ENCODE assay signal across 14 cellular contexts in genomic region chr13:40189426-40189825, GRCh38.
DNase-seq lines count a peak whose midpoint lies in the region; ATAC-seq and TF ChIP-seq lines count a peak whose summit lies in the region.
"Had no signal": no experiment of that assay in that cellular context is flagged by ENCODE, and none has a peak within 500 bp of the region (broad histone marks: within the 10 kb centered on the region; RNA-seq: fewer than 3 reads in every experiment).

No MANE protein-coding gene starts in this region.

- TF ChIP-seq CTCF in gastroesophageal sphincter (IDR thresholded peaks at IDR 0.05) (no peak), BE2C (IDR thresholded peaks at IDR 0.05; ENCODE audit: low read depth, low read length) (no peak), GM10248 (IDR thresholded peaks at IDR 0.05; ENCODE audit: control extremely low read depth, extremely low read depth, low read depth, missing control alignments) (no peak)

- H3K9me3 ChIP-seq in gastroesophageal sphincter (no peaks in the 10 kb centered on the region), BE2C (no peaks in the 10 kb centered on the region)

- POLR2A ChIA-PET in GM10248 (lab: Yijun Ruan, JAX), result no interaction called here

- CTCF ChIA-PET in GM10248 (lab: Yijun Ruan, JAX), result interaction anchor here (0.8 kb wide), 1 partner anchor 121 kb away, joined by 3 read pairs; no protein-coding TSS in a partner anchor

- peaks cover 53% of the 10 kb centered on the region for H3K4me1 Mint-ChIP-seq in activated T-helper 17 cell treated with anti-CD3 and anti-CD28 coated beads, Interleukin-2, amount 50 U/mL, for 72 hours

- no peak for DNase-seq in activated CD4-positive, CD25-positive, alpha-beta regulatory T cell treated with anti-CD3 and anti-CD28 coated beads, Interleukin-2, amount 50 U/mL, for 72 hours
- DNase-seq in stimulated activated naive CD8-positive, alpha-beta T cell treated with anti-CD3 and anti-CD28 coated beads, Interleukin-15, Interleukin-2, amounts not matched to agents 100 U/mL and 50 U/mL, for 24 hours, result no peak
- DNase-seq in H4 (ENCODE audit: low spot score) (no peak), BE2C (no peak), GM10248 (ENCODE audit: extremely low spot score) (no peak)
- DNase-seq: 8988T, Calu3, PC-3, trophoblast cell had no signal

- no peaks in the 10 kb centered on the region for H3K27me3 Mint-ChIP-seq in activated T-helper 17 cell treated with anti-CD3 and anti-CD28 coated beads, Interleukin-2, amount 50 U/mL, for 72 hours

- H3K36me3 ChIP-seq in gastroesophageal sphincter (no peaks in the 10 kb centered on the region), BE2C (no peaks in the 10 kb centered on the region)

- H3K4me3 Mint-ChIP-seq in activated T-helper 17 cell treated with anti-CD3 and anti-CD28 coated beads, Interleukin-2, amount 50 U/mL, for 72 hours, result peak overlapping the region; percentile 93
- H3K4me3 Mint-ChIP-seq: dendritic cell treated with granulocyte-macrophage colony-stimulating factor and Interleukin-4, amounts not matched to agents 40 ng/mL and 50 ng/mL, for 4 days had no signal

- H3K27me3 ChIP-seq in gastroesophageal sphincter (no peaks in the 10 kb centered on the region), BE2C (no peaks in the 10 kb centered on the region)

- peaks cover 32 to 67% (median 45%) of the 10 kb centered on the region in 3 donors for H3K4me1 ChIP-seq in gastroesophageal sphincter
- H3K4me1 ChIP-seq in BE2C, result no peaks in the 10 kb centered on the region; the same call in 1 of the 2 replicates
- H3K4me1 ChIP-seq: parathyroid adenoma had no signal

- no peak for TF ChIP-seq POLR2A in gastroesophageal sphincter (IDR thresholded peaks at IDR 0.05)

- no peaks in the 10 kb centered on the region for H3K36me3 Mint-ChIP-seq in activated T-helper 17 cell treated with anti-CD3 and anti-CD28 coated beads, Interleukin-2, amount 50 U/mL, for 72 hours (ENCODE audit: low read depth)

- no peak for TF ChIP-seq EP300 in gastroesophageal sphincter (IDR thresholded peaks at IDR 0.05)

- WGBS in gastroesophageal sphincter (ENCODE audit: low coverage in 1 of 2), 2 donors, result 41 to 73% methylated on average over 6 of the region's 6 CpGs

- peak overlapping the region; percentile 86 to 92 (median 88) for H3K27ac ChIP-seq in gastroesophageal sphincter
- H3K27ac ChIP-seq: parathyroid adenoma had no signal

- H3K4me3 ChIP-seq in gastroesophageal sphincter (no peak overlapping the region), BE2C (ENCODE audit: low read depth, low read length) (no peak overlapping the region)

- peak; percentile 52 to 65 for ATAC-seq in activated CD4-positive, CD25-positive, alpha-beta regulatory T cell treated with anti-CD3 and anti-CD28 coated beads, Interleukin-2, amount 50 U/mL, for 24 hours
- ATAC-seq in activated T-helper 17 cell treated with anti-CD3 and anti-CD28 coated beads, Interleukin-2, amount 50 U/mL, for 72 hours (replicated peaks), result peak; percentile 65
- ATAC-seq in gastroesophageal sphincter, result no peak
- peak; percentile 69 for ATAC-seq in stimulated activated naive CD8-positive, alpha-beta T cell treated with anti-CD3 and anti-CD28 coated beads, Interleukin-15, Interleukin-2, amounts not matched to agents 100 U/mL and 50 U/mL, for 24 hours
- ATAC-seq: PC-3 had no signal

- peak overlapping the region; percentile 93 for H3K27ac Mint-ChIP-seq in activated T-helper 17 cell treated with anti-CD3 and anti-CD28 coated beads, Interleukin-2, amount 50 U/mL, for 72 hours
- H3K27ac Mint-ChIP-seq: dendritic cell treated with granulocyte-macrophage colony-stimulating factor and Interleukin-4, amounts not matched to agents 40 ng/mL and 50 ng/mL, for 4 days had no signal

- peaks cover 4% of the 10 kb centered on the region for H3K9me3 Mint-ChIP-seq in activated T-helper 17 cell treated with anti-CD3 and anti-CD28 coated beads, Interleukin-2, amount 50 U/mL, for 72 hours
- H3K9me3 Mint-ChIP-seq: dendritic cell treated with granulocyte-macrophage colony-stimulating factor and Interleukin-4, amounts not matched to agents 40 ng/mL and 50 ng/mL, for 4 days had no signal
